Comparison of ENCODE assay signal across 8 cellular contexts in genomic region chr1:220281159-220281574, GRCh38. TPM values are rescaled to one million over a fixed set of nuclear protein-coding genes. Genes with fewer than 3 reads are reported as not detected.
DNase-seq lines count a peak whose midpoint lies in the region; ATAC-seq, FAIRE-seq and TF ChIP-seq lines count a peak whose summit lies in the region.
"Had no signal": no experiment of that assay in that cellular context is flagged by ENCODE, and none has a peak within 500 bp of the region (broad histone marks: within the 10 kb centered on the region; RNA-seq: fewer than 3 reads in every experiment).

No MANE protein-coding gene starts in this region.

- POLR2A ChIA-PET in IMR-90 (lab: Charles Lee; ENCODE audit: unreplicated experiment): no interaction called here

- CTCF ChIA-PET in IMR-90 (lab: Yijun Ruan, JAX): interaction anchor here (0.5 to 1.0 kb wide), 4 partner anchors 9 to 526 kb away, joined by 3 to 4 read pairs (median 4); no protein-coding TSS in a partner anchor

- no peak for TF ChIP-seq POLR2A in IMR-90 (IDR thresholded peaks at IDR 0.05; ENCODE audit: low read depth, low read length)

- dilution Hi-C loops in IMR-90 (cut with HindIII; ENCODE audit: low sequenced_read_pairs, unreplicated experiment): no loop called here

- no peak for FAIRE-seq in astrocyte (lab: Jason Lieb, UNC)

- no peak overlapping the region for H2BK120ac ChIP-seq in IMR-90 (ENCODE audit: low read depth, low read length)

- no peaks in the 10 kb centered on the region for H3K9me1 ChIP-seq in IMR-90 (ENCODE audit: insufficient read depth, low read length)

- H2AFZ ChIP-seq in IMR-90 (replicated peaks; ENCODE audit: low read length, poor library complexity) (no peak overlapping the region), astrocyte (ENCODE audit: low read depth, low read length) (no peak overlapping the region)

- H3K18ac ChIP-seq in IMR-90 (ENCODE audit: low read depth, low read length): no peak overlapping the region

- H3K27ac ChIP-seq in IMR-90 (ENCODE audit: insufficient read depth, low read length) (no peak overlapping the region), astrocyte (ENCODE audit: low read depth, low read length) (no peak overlapping the region)

- no peak overlapping the region for H4K8ac ChIP-seq in IMR-90 (ENCODE audit: low read depth in 2 of 2, low read length in 2 of 2)

- H3K9me3 Mint-ChIP-seq in astrocyte (ENCODE audit: unreplicated experiment): no peaks in the 10 kb centered on the region
- H3K9me3 Mint-ChIP-seq in nephron progenitor cell: no peaks in the 10 kb centered on the region
- H3K9me3 Mint-ChIP-seq: naive thymus-derived CD8-positive, alpha-beta T cell had no signal

- H3K27ac Mint-ChIP-seq in astrocyte (ENCODE audit: unreplicated experiment) (no peak overlapping the region), nephron progenitor cell (no peak overlapping the region)
- H3K27ac Mint-ChIP-seq: naive thymus-derived CD8-positive, alpha-beta T cell had no signal

- H4K91ac ChIP-seq in IMR-90 (ENCODE audit: insufficient read depth, low read depth, low read length): no peak overlapping the region

- H3K56ac ChIP-seq in IMR-90 (ENCODE audit: extremely low read depth, insufficient read depth, low read length): no peak overlapping the region

- H3K9me3 ChIP-seq in IMR-90 (ENCODE audit: control insufficient read depth, insufficient read depth, low read length): no peaks in the 10 kb centered on the region
- no peaks in the 10 kb centered on the region for H3K9me3 ChIP-seq in astrocyte (ENCODE audit: insufficient read depth, low read depth, low read length)

- ATAC-seq in IMR-90 (ENCODE audit: low read depth) (peak; percentile 71), HG03175 (IDR thresholded peaks at IDR 0.05; ENCODE audit: unreplicated experiment) (no peak)
- ATAC-seq: naive thymus-derived CD8-positive, alpha-beta T cell had no signal

- H3K23ac ChIP-seq in IMR-90 (ENCODE audit: low read depth, low read length): no peak overlapping the region

- no peak overlapping the region for H3K4me3 Mint-ChIP-seq in astrocyte (ENCODE audit: unreplicated experiment)
- no peak overlapping the region for H3K4me3 Mint-ChIP-seq in nephron progenitor cell
- H3K4me3 Mint-ChIP-seq: naive thymus-derived CD8-positive, alpha-beta T cell had no signal

- 80% methylated on average over 1 of the region's 2 CpGs; no CpG with 5 or more reads in 1 of the 2 experiments for WGBS in IMR-90 (ENCODE audit: extremely low coverage in 2 of 2, insufficient read length in 1 of 2), 2 experiments

- no peak overlapping the region for H2AK5ac ChIP-seq in IMR-90 (ENCODE audit: low read depth, low read length)

- peaks cover 19% of the 10 kb centered on the region for H3K27me3 ChIP-seq in IMR-90 (ENCODE audit: control insufficient read depth, insufficient read depth, low read length)
- H3K27me3 ChIP-seq in astrocyte (ENCODE audit: insufficient read depth, low read length): peaks cover 19% of the 10 kb centered on the region

- in situ Hi-C loops in IMR-90 (cut with MboI; ENCODE audit: low sequenced_read_pairs): no loop called here

- no peak overlapping the region for H2BK15ac ChIP-seq in IMR-90 (ENCODE audit: low read depth, low read length)

- H3K4me3 ChIP-seq in IMR-90 (ENCODE audit: insufficient read depth, low read depth, low read length) (no peak overlapping the region), astrocyte (ENCODE audit: insufficient read depth, low read depth, low read length) (no peak overlapping the region)

- no peaks in the 10 kb centered on the region for H4K20me1 ChIP-seq in IMR-90 (ENCODE audit: insufficient read depth, low read length)
- no peaks in the 10 kb centered on the region for H4K20me1 ChIP-seq in astrocyte (ENCODE audit: insufficient read depth, low read length)

- no peak overlapping the region for H3K4ac ChIP-seq in IMR-90 (ENCODE audit: low read depth, low read length)

- peak; percentile 63 for TF ChIP-seq RAD21 in IMR-90 (IDR thresholded peaks at IDR 0.05; ENCODE audit: low read length)

- H3K14ac ChIP-seq in IMR-90 (replicated peaks; ENCODE audit: low read depth, low read length): no peak overlapping the region

- no peak overlapping the region for H3K9ac ChIP-seq in IMR-90 (ENCODE audit: low read depth, low read length)
- no peak overlapping the region for H3K9ac ChIP-seq in astrocyte (ENCODE audit: low read length)

- BruUV-seq in IMR-90 (replicated peaks; lab: Mats Ljungman, UMichigan): no TSS peak

- H3K36me3 ChIP-seq in IMR-90 (ENCODE audit: control insufficient read depth, insufficient read depth, low read length) (no peaks in the 10 kb centered on the region), astrocyte (ENCODE audit: insufficient read depth, low read length) (no peaks in the 10 kb centered on the region)

- no peaks in the 10 kb centered on the region for H3K79me2 ChIP-seq in astrocyte (ENCODE audit: insufficient read depth, low read length)

- no peak overlapping the region for H2BK20ac ChIP-seq in IMR-90 (ENCODE audit: low read depth, low read length)

- no peak overlapping the region for H4K5ac ChIP-seq in IMR-90 (ENCODE audit: low read depth, low read length)

- no peaks in the 10 kb centered on the region for H3K27me3 Mint-ChIP-seq in astrocyte (ENCODE audit: low read depth, unreplicated experiment)
- peaks cover 4% of the 10 kb centered on the region for H3K27me3 Mint-ChIP-seq in nephron progenitor cell (ENCODE audit: low read depth, poor library complexity)

- TF ChIP-seq CTCF in GM12873 (IDR thresholded peaks at IDR 0.05; ENCODE audit: insufficient read depth, low read depth, low read length, missing control alignments): peak; percentile 38
- peak; percentile 53 for TF ChIP-seq CTCF in IMR-90 (conservative IDR thresholded peaks at IDR 0.05; ENCODE audit: low read depth, low read length)
- peak; percentile 69 for TF ChIP-seq CTCF in astrocyte (IDR thresholded peaks at IDR 0.05; ENCODE audit: insufficient read depth, low read depth, low read length)
- TF ChIP-seq CTCF in nephron progenitor cell (IDR thresholded peaks at IDR 0.05): peak; percentile 22

- no peaks in the 10 kb centered on the region for H3K79me1 ChIP-seq in IMR-90 (ENCODE audit: low read depth in 1 of 2, low read length in 2 of 2)

- intact Hi-C loops in IMR-90 (cut with micrococcal nuclease): loop anchor here (1.0 to 10.0 kb wide), 3 partner anchors 294 to 494 kb away; no protein-coding TSS in a partner anchor

- DNase-seq in IMR-90 (peak; percentile 33), astrocyte (ENCODE audit: low read depth) (peak; percentile 14), nephron progenitor cell (no peak), NCI-H2107 treated with DMSO at 0.1 percent for 48 hours (lab: John Stamatoyannopoulos, UW; ENCODE audit: unreplicated experiment) (no peak)
- DNase-seq in effector CD4-positive, alpha-beta T cell: no peak
- DNase-seq: naive thymus-derived CD8-positive, alpha-beta T cell had no signal

- no peak overlapping the region for H2BK5ac ChIP-seq in IMR-90 (ENCODE audit: low read depth, low read length, poor library complexity, severe bottlenecking)

- H3K36me3 Mint-ChIP-seq in astrocyte (ENCODE audit: low read depth, unreplicated experiment): no peaks in the 10 kb centered on the region
- H3K36me3 Mint-ChIP-seq in nephron progenitor cell (ENCODE audit: low read depth): no peaks in the 10 kb centered on the region
- H3K36me3 Mint-ChIP-seq: naive thymus-derived CD8-positive, alpha-beta T cell had no signal

- H2AK9ac ChIP-seq in IMR-90 (replicated peaks; ENCODE audit: low read depth, low read length, poor library complexity): no peak overlapping the region

- no peaks in the 10 kb centered on the region for H3K4me1 ChIP-seq in IMR-90 (ENCODE audit: control insufficient read depth, insufficient read depth, low read length)
- no peaks in the 10 kb centered on the region for H3K4me1 ChIP-seq in astrocyte (ENCODE audit: insufficient read depth, low read length)

- no peak overlapping the region for H3K4me2 ChIP-seq in IMR-90 (ENCODE audit: low read depth, low read length)
- no peak overlapping the region for H3K4me2 ChIP-seq in astrocyte (ENCODE audit: low read length)

- H3K4me1 Mint-ChIP-seq in astrocyte (ENCODE audit: low read depth, unreplicated experiment) (peaks cover 3% of the 10 kb centered on the region), nephron progenitor cell (no peaks in the 10 kb centered on the region)
- H3K4me1 Mint-ChIP-seq: naive thymus-derived CD8-positive, alpha-beta T cell had no signal

TF ChIP-seq in IMR-90, 13 proteins besides CTCF, POLR2A, EP300 and RAD21:
- TF ChIP-seq SMC3 (IDR thresholded peaks at IDR 0.05; ENCODE audit: low read depth, low read length): 0 out of 2 replicates have a peak, but pooled peaks have one; percentile 14
- no peak for TF ChIP-seq BHLHE40 (IDR thresholded peaks at IDR 0.05; ENCODE audit: low read depth, low read length)

RNA-seq across cellular contexts. Expression of gene RAB3GAP2, which starts 8.9 kb away (rescaled TPM):
- total RNA-seq in IMR-90 (2012; rRNA removed): 37.5 and 37.8 TPM in 2 replicates
- 11.0 and 12.3 TPM in 2 replicates for polyA plus RNA-seq in IMR-90 (2012; rRNA removed)
- polyA plus RNA-seq in IMR-90 (2012; cell fraction: cytosol; rRNA removed): 3.6 and 8.0 TPM in 2 replicates
- 8.8 and 34.1 TPM in 2 replicates for polyA plus RNA-seq in IMR-90 (2012; cell fraction: nucleus; rRNA removed; ENCODE audit: low replicate concordance)
- total RNA-seq in astrocyte: 68.1 and 69.6 TPM in 2 replicates

Comparison
In these comparisons a context has a peak if more than half of its experiments do, and no peak if none do; other contexts are left out.
1. DNase-seq: peak in IMR-90 (single experiment) and astrocyte (single experiment); none in nephron progenitor cell (single experiment), NCI-H2107 treated with DMSO at 0.1 percent for 48 hours (single experiment) and effector CD4-positive, alpha-beta T cell (single experiment).
2. Peak in every context shown above with its lines, with median percentiles within 50 percentile points of each other: CTCF ChIP-seq.